In the genomic region with DNA sequence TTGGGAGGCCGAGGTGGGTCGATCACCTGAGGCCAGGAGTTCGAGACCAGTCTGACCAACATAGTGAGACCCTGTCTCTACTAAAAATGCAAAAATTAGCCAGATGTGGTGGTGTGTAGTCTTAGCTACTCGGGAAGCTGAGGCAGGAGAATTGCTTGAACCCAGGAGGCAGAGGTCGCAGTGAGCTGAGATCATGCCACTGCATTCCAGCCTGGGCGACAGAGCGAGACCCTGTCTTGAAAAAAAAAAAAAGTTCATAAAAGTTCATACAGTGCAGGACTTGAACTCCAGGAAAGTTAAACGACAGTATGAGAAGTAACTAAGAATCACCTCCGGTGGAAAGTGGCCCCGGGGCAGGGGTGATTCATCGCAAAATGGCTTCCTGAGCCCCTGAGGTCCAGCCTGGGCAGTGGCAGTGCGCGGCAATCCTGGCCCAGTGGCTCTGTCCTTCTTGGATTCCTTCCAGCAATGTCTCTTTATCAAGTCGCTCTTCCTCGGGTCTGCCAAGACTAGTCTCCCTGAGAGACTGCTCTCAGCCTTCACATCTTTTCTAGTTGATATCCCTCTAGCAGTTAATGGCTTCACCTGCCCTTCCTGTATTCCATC, we compare ENCODE assay signal across 1 cellular context.
TF ChIP-seq lines count a peak whose summit lies in the region.

No MANE protein-coding gene starts in this region.

TF ChIP-seq in WTC11, 78 proteins besides CTCF, POLR2A, EP300 and RAD21:
- TF ChIP-seq E2F4 (CRISPR knock-in tag; IDR thresholded peaks at IDR 0.05; ENCODE audit: borderline replicate concordance, low read depth) (no peak), CREM (CRISPR knock-in tag; IDR thresholded peaks at IDR 0.05) (no peak), ETV6 (CRISPR knock-in tag; IDR thresholded peaks at IDR 0.05) (no peak), FOXJ3 (CRISPR knock-in tag; IDR thresholded peaks at IDR 0.05; ENCODE audit: borderline replicate concordance) (no peak), TCF7 (CRISPR knock-in tag; IDR thresholded peaks at IDR 0.05; ENCODE audit: low read depth) (no peak), CBFB (CRISPR knock-in tag; IDR thresholded peaks at IDR 0.05; ENCODE audit: low read depth) (no peak)
- TF ChIP-seq, protein P1, sequence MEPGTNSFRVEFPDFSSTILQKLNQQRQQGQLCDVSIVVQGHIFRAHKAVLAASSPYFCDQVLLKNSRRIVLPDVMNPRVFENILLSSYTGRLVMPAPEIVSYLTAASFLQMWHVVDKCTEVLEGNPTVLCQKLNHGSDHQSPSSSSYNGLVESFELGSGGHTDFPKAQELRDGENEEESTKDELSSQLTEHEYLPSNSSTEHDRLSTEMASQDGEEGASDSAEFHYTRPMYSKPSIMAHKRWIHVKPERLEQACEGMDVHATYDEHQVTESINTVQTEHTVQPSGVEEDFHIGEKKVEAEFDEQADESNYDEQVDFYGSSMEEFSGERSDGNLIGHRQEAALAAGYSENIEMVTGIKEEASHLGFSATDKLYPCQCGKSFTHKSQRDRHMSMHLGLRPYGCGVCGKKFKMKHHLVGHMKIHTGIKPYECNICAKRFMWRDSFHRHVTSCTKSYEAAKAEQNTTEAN (CRISPR knock-in tag; IDR thresholded peaks at IDR 0.05): no peak
- TF ChIP-seq, protein P2, sequence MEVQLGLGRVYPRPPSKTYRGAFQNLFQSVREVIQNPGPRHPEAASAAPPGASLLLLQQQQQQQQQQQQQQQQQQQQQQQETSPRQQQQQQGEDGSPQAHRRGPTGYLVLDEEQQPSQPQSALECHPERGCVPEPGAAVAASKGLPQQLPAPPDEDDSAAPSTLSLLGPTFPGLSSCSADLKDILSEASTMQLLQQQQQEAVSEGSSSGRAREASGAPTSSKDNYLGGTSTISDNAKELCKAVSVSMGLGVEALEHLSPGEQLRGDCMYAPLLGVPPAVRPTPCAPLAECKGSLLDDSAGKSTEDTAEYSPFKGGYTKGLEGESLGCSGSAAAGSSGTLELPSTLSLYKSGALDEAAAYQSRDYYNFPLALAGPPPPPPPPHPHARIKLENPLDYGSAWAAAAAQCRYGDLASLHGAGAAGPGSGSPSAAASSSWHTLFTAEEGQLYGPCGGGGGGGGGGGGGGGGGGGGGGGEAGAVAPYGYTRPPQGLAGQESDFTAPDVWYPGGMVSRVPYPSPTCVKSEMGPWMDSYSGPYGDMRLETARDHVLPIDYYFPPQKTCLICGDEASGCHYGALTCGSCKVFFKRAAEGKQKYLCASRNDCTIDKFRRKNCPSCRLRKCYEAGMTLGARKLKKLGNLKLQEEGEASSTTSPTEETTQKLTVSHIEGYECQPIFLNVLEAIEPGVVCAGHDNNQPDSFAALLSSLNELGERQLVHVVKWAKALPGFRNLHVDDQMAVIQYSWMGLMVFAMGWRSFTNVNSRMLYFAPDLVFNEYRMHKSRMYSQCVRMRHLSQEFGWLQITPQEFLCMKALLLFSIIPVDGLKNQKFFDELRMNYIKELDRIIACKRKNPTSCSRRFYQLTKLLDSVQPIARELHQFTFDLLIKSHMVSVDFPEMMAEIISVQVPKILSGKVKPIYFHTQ (CRISPR knock-in tag; IDR thresholded peaks at IDR 0.05): no peak
